In the genomic region with DNA sequence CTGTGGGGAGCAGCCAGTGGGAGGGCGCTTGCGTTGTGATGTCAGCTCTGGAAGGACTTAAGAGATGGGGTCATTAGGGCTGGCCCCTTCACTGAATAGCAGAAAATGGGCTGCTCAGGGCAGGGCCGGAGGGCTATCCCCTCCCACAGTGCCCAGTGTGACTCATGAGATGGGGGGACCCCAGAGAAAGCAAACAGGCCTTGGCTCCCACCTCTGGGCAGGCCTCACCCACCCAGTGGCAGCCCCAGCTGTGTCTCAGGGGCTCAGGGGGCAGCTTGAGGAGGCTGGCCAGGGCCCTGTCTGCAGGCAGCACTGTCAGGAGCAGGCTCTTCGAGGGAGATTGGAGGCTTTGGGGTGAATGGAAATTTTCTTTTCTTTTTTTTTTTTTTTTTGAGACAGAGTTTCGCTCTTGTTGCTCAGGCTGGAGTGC, we compare ENCODE assay signal across 15 cellular contexts.
DNase-seq lines count a peak whose midpoint lies in the region; ATAC-seq and TF ChIP-seq lines count a peak whose summit lies in the region.
"Had no signal": no experiment of that assay in that cellular context is flagged by ENCODE, and none has a peak within 500 bp of the region (broad histone marks: within the 10 kb centered on the region; RNA-seq: fewer than 3 reads in every experiment).

No MANE protein-coding gene starts in this region.

- ATAC-seq in HG03342 (IDR thresholded peaks at IDR 0.05; ENCODE audit: unreplicated experiment): peak; percentile 3
- peak; percentile 3 for ATAC-seq in activated naive CD8-positive, alpha-beta T cell treated with anti-CD3 and anti-CD28 coated beads, Interleukin-2, amount 50 U/mL, for 24 hours
- ATAC-seq in stimulated activated memory B cell treated with anti-CD40 and anti-IgM and Interleukin-4, amounts not matched to agents 10 μg/mL and 1 μg/mL and 100 μg/mL, for 72 hours: peak; percentile 6
- no peak for ATAC-seq in mucosa of descending colon
- ATAC-seq: Right ventricle myocardium inferior had no signal

- no peaks in the 10 kb centered on the region for H3K9me3 Mint-ChIP-seq in activated T-cell treated with anti-CD3 and anti-CD28 coated beads, Interleukin-2, amount 50 U/mL, for 24 hours
- no peaks in the 10 kb centered on the region for H3K9me3 Mint-ChIP-seq in activated naive CD8-positive, alpha-beta T cell treated with anti-CD3 and anti-CD28 coated beads, Interleukin-2, amount 50 U/mL, for 24 hours
- no peaks in the 10 kb centered on the region for H3K9me3 Mint-ChIP-seq in stimulated activated memory B cell treated with anti-CD40 and anti-IgM and Interleukin-4, amounts not matched to agents 10 μg/mL and 1 μg/mL and 100 μg/mL, for 72 hours
- H3K9me3 Mint-ChIP-seq in mesothelial cell of epicardium: no peaks in the 10 kb centered on the region
- H3K9me3 Mint-ChIP-seq: CD4-positive, CD25-positive, alpha-beta regulatory T cell had no signal

- H3K4me3 ChIP-seq in mucosa of descending colon (no peak overlapping the region), ascending aorta (no peak overlapping the region)
- H3K4me3 ChIP-seq: vagina had no signal

- intact Hi-C loops in mucosa of descending colon (cut with DNase I, micrococcal nuclease) (no loop called here), ascending aorta (cut with DNase I) (no loop called here)

- H3K36me3 Mint-ChIP-seq in activated T-cell treated with anti-CD3 and anti-CD28 coated beads, Interleukin-2, amount 50 U/mL, for 24 hours (ENCODE audit: low read depth): no peaks in the 10 kb centered on the region
- H3K36me3 Mint-ChIP-seq in activated naive CD8-positive, alpha-beta T cell treated with anti-CD3 and anti-CD28 coated beads, Interleukin-2, amount 50 U/mL, for 24 hours (ENCODE audit: low read depth): no peaks in the 10 kb centered on the region
- H3K36me3 Mint-ChIP-seq in stimulated activated memory B cell treated with anti-CD40 and anti-IgM and Interleukin-4, amounts not matched to agents 10 μg/mL and 1 μg/mL and 100 μg/mL, for 72 hours: no peaks in the 10 kb centered on the region
- H3K36me3 Mint-ChIP-seq in mesothelial cell of epicardium: no peaks in the 10 kb centered on the region
- H3K36me3 Mint-ChIP-seq: CD4-positive, CD25-positive, alpha-beta regulatory T cell had no signal

- H3K27ac ChIP-seq in ascending aorta: no peak overlapping the region
- H3K27ac ChIP-seq: brain microvascular endothelial cell, vagina had no signal

- H3K4me3 Mint-ChIP-seq in activated T-cell treated with anti-CD3 and anti-CD28 coated beads, Interleukin-2, amount 50 U/mL, for 24 hours: peak overlapping the region; percentile 51
- H3K4me3 Mint-ChIP-seq in activated naive CD8-positive, alpha-beta T cell treated with anti-CD3 and anti-CD28 coated beads, Interleukin-2, amount 50 U/mL, for 24 hours: peak overlapping the region; percentile 50
- no peak overlapping the region for H3K4me3 Mint-ChIP-seq in stimulated activated memory B cell treated with anti-CD40 and anti-IgM and Interleukin-4, amounts not matched to agents 10 μg/mL and 1 μg/mL and 100 μg/mL, for 72 hours
- no peak overlapping the region for H3K4me3 Mint-ChIP-seq in mesothelial cell of epicardium

- H3K4me1 Mint-ChIP-seq in activated T-cell treated with anti-CD3 and anti-CD28 coated beads, Interleukin-2, amount 50 U/mL, for 24 hours (ENCODE audit: low read depth): peaks cover 20% of the 10 kb centered on the region
- peaks cover 19% of the 10 kb centered on the region for H3K4me1 Mint-ChIP-seq in activated naive CD8-positive, alpha-beta T cell treated with anti-CD3 and anti-CD28 coated beads, Interleukin-2, amount 50 U/mL, for 24 hours
- peaks cover 28% of the 10 kb centered on the region for H3K4me1 Mint-ChIP-seq in stimulated activated memory B cell treated with anti-CD40 and anti-IgM and Interleukin-4, amounts not matched to agents 10 μg/mL and 1 μg/mL and 100 μg/mL, for 72 hours
- H3K4me1 Mint-ChIP-seq in mesothelial cell of epicardium: peaks cover 4% of the 10 kb centered on the region

- TF ChIP-seq CTCF in mesothelial cell of epicardium (IDR thresholded peaks at IDR 0.05; ENCODE audit: unreplicated experiment) (no peak), mucosa of descending colon (IDR thresholded peaks at IDR 0.05) (no peak), ascending aorta (IDR thresholded peaks at IDR 0.05) (no peak)

- H3K4me1 ChIP-seq in mucosa of descending colon (ENCODE audit: low read depth) (no peaks in the 10 kb centered on the region), ascending aorta (peaks cover 11 to 13% of the 10 kb centered on the region in 2 donors)

- H3K9me3 ChIP-seq in mucosa of descending colon (no peaks in the 10 kb centered on the region), ascending aorta (no peaks in the 10 kb centered on the region)
- H3K9me3 ChIP-seq: vagina had no signal

- H3K27ac Mint-ChIP-seq in activated T-cell treated with anti-CD3 and anti-CD28 coated beads, Interleukin-2, amount 50 U/mL, for 24 hours: peak overlapping the region; percentile 89
- H3K27ac Mint-ChIP-seq in activated naive CD8-positive, alpha-beta T cell treated with anti-CD3 and anti-CD28 coated beads, Interleukin-2, amount 50 U/mL, for 24 hours: peak overlapping the region; percentile 81
- peak overlapping the region; percentile 41 for H3K27ac Mint-ChIP-seq in stimulated activated memory B cell treated with anti-CD40 and anti-IgM and Interleukin-4, amounts not matched to agents 10 μg/mL and 1 μg/mL and 100 μg/mL, for 72 hours
- H3K27ac Mint-ChIP-seq in mesothelial cell of epicardium: no peak overlapping the region

- DNase-seq in activated T-cell treated with anti-CD3 and anti-CD28 coated beads, Interleukin-2, amount 50 U/mL, for 24 hours: peak; percentile 19
- DNase-seq in activated T-cell treated with anti-CD3 and anti-CD28 coated beads for 4 hours: no peak
- DNase-seq in activated naive CD8-positive, alpha-beta T cell treated with anti-CD3 and anti-CD28 coated beads, Interleukin-2, amount 50 U/mL, for 24 hours: no peak
- no peak for DNase-seq in mesothelial cell of epicardium (ENCODE audit: low spot score in 2 of 2, unreplicated experiment in 2 of 2)
- DNase-seq in mucosa of descending colon: no peak
- no peak for DNase-seq in ascending aorta (ENCODE audit: low spot score in 2 of 2)
- DNase-seq: brain microvascular endothelial cell, NCI-H2171, NCI-H69, SW 1271 had no signal

- H3K36me3 ChIP-seq in mucosa of descending colon (ENCODE audit: low read depth) (no peaks in the 10 kb centered on the region), ascending aorta (no peaks in the 10 kb centered on the region)
- H3K36me3 ChIP-seq: brain microvascular endothelial cell, vagina had no signal

- no peaks in the 10 kb centered on the region for H3K27me3 Mint-ChIP-seq in activated T-cell treated with anti-CD3 and anti-CD28 coated beads, Interleukin-2, amount 50 U/mL, for 24 hours
- no peaks in the 10 kb centered on the region for H3K27me3 Mint-ChIP-seq in activated naive CD8-positive, alpha-beta T cell treated with anti-CD3 and anti-CD28 coated beads, Interleukin-2, amount 50 U/mL, for 24 hours
- peaks cover 8% of the 10 kb centered on the region for H3K27me3 Mint-ChIP-seq in stimulated activated memory B cell treated with anti-CD40 and anti-IgM and Interleukin-4, amounts not matched to agents 10 μg/mL and 1 μg/mL and 100 μg/mL, for 72 hours
- H3K27me3 Mint-ChIP-seq in mesothelial cell of epicardium (ENCODE audit: low read depth): peaks cover 3% of the 10 kb centered on the region
- H3K27me3 Mint-ChIP-seq: CD4-positive, CD25-positive, alpha-beta regulatory T cell had no signal

- no peaks in the 10 kb centered on the region for H3K27me3 ChIP-seq in ascending aorta
- H3K27me3 ChIP-seq: brain microvascular endothelial cell, vagina had no signal

Comparison
In these comparisons a context has a peak if more than half of its experiments do, and no peak if none do; other contexts are left out.
1. H3K4me3 Mint-ChIP-seq: peak in activated T-cell treated with anti-CD3 and anti-CD28 coated beads, Interleukin-2, amount 50 U/mL, for 24 hours (single experiment) and activated naive CD8-positive, alpha-beta T cell treated with anti-CD3 and anti-CD28 coated beads, Interleukin-2, amount 50 U/mL, for 24 hours (single experiment); none in stimulated activated memory B cell treated with anti-CD40 and anti-IgM and Interleukin-4, amounts not matched to agents 10 μg/mL and 1 μg/mL and 100 μg/mL, for 72 hours (single experiment) and mesothelial cell of epicardium (single experiment).